ENCODE assay signal across 1 cellular context in the genomic region with DNA sequence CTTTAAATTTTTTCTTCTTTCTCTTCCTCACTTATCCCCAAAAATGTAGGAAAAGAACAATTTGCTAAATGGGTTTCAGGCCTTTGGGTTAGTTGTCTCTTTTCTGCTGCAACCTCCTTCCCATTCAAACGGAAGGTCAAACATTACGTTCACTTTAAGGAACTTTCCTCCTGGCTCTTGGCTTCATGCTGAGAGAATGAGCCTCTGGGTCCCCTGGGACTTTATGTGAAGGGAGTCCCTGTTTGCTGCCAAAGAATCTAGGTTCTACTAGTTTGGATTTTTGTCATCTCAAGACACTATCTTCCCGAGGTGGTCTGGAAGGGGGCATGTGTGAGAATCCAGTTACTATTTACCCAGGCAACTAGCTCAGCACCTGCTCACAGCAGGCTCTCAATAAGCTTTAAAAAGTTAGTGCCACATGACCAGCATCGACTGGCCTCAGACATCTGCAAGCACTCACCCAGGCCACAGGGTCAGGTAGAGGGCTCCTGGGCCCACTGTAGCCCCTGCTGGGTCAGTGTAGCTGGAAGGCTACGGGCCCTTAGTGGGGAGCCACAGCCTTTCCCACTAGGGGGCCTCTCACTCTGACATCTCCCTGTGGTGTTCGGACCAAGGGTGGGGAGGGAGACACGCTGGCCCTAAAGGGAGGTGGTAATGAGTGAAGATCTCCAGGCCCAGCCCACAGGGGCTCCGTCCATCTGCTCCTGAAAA.
TF ChIP-seq lines count a peak whose summit lies in the region.

No MANE protein-coding gene starts in this region.

TF ChIP-seq in K562, 482 proteins besides CTCF, POLR2A, EP300 and RAD21:
- TF ChIP-seq, protein P1, sequence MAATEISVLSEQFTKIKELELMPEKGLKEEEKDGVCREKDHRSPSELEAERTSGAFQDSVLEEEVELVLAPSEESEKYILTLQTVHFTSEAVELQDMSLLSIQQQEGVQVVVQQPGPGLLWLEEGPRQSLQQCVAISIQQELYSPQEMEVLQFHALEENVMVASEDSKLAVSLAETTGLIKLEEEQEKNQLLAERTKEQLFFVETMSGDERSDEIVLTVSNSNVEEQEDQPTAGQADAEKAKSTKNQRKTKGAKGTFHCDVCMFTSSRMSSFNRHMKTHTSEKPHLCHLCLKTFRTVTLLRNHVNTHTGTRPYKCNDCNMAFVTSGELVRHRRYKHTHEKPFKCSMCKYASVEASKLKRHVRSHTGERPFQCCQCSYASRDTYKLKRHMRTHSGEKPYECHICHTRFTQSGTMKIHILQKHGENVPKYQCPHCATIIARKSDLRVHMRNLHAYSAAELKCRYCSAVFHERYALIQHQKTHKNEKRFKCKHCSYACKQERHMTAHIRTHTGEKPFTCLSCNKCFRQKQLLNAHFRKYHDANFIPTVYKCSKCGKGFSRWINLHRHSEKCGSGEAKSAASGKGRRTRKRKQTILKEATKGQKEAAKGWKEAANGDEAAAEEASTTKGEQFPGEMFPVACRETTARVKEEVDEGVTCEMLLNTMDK (IDR thresholded peaks at IDR 0.05; ENCODE audit: borderline replicate concordance, insufficient read depth, low read depth, low read length, poor library complexity, severe bottlenecking): peak; percentile 66
- no peak for TF ChIP-seq TBL1XR1 (IDR thresholded peaks at IDR 0.05; ENCODE audit: low read length in 2 of 2)
